In genomic region chr2:16095483-16095882, GRCh38 we compare ENCODE assay signal across 4 cellular contexts.
DNase-seq lines count a peak whose midpoint lies in the region; TF ChIP-seq lines count a peak whose summit lies in the region.
"Not testable (repeated sequence)": the region's sequence is repeated elsewhere in the genome, so short reads cannot be mapped to it uniquely, and the experiment has no call there.

No MANE protein-coding gene starts in this region.

- H3K4me1 ChIP-seq in BLaER1 (peaks cover 21% of the 10 kb centered on the region), Caco-2 (peaks cover 50% of the 10 kb centered on the region), hepatocyte (ENCODE audit: insufficient read depth) (peaks cover 18% of the 10 kb centered on the region)

- TF ChIP-seq CTCF in Caco-2 (IDR thresholded peaks at IDR 0.05; ENCODE audit: insufficient read depth in 1 of 2, low read depth in 1 of 2, low read length in 1 of 2, severe bottlenecking in 1 of 2, unreplicated experiment in 1 of 2); WERI-Rb-1 (IDR thresholded peaks at IDR 0.05; ENCODE audit: low read depth, low read length); hepatocyte (IDR thresholded peaks at IDR 0.05; ENCODE audit: poor library complexity): not testable (repeated sequence)

- H3K27me3 Mint-ChIP-seq in Caco-2 (ENCODE audit: insufficient read depth, unreplicated experiment) = not testable (repeated sequence)

- not testable (repeated sequence) for DNase-seq in Caco-2; WERI-Rb-1; hepatocyte (ENCODE audit: low spot score)

- H3K4me3 ChIP-seq in BLaER1; Caco-2 (ENCODE audit: low read depth, low read length); WERI-Rb-1 (ENCODE audit: low read depth, low read length); hepatocyte: not testable (repeated sequence)

- not testable (repeated sequence) for H2AFZ ChIP-seq in hepatocyte

- not testable (repeated sequence) for H3K9ac ChIP-seq in BLaER1

- POLR2A ChIA-PET in Caco-2 (lab: Charles Lee) = not testable (repeated sequence)

- H3K27me3 ChIP-seq in BLaER1; Caco-2 (replicated peaks; ENCODE audit: control insufficient read depth, insufficient read depth, low read length); WERI-Rb-1 (ENCODE audit: insufficient read depth, low read depth, severe bottlenecking); hepatocyte: not testable (repeated sequence)

- not testable (repeated sequence) for H3K9me3 Mint-ChIP-seq in Caco-2 (ENCODE audit: unreplicated experiment)

- 61% methylated on average over 1 of the region's 1 CpG for WGBS in hepatocyte (ENCODE audit: low lambda C conversion rate, missing lambda C conversion rate)

- BruUV-seq in Caco-2 (replicated peaks; lab: Mats Ljungman, UMichigan) = not testable (repeated sequence)

- CTCF ChIA-PET in Caco-2 (lab: Charles Lee) = not testable (repeated sequence)

- H3K9me2 ChIP-seq in hepatocyte (replicated peaks; ENCODE audit: insufficient read depth) = not testable (repeated sequence)

- H3K36me3 Mint-ChIP-seq in Caco-2 (ENCODE audit: insufficient read depth, unreplicated experiment) = not testable (repeated sequence)

- peaks cover 27% of the 10 kb centered on the region for H3K4me1 Mint-ChIP-seq in Caco-2 (ENCODE audit: low read depth, unreplicated experiment)

- intact Hi-C loops in Caco-2 (cut with micrococcal nuclease; ENCODE audit: unreplicated experiment) = loop anchor here (2.0 to 10.0 kb wide), 4 partner anchors 83 to 409 kb away; partner anchors contain the start of gene MYCN

- H3K27ac Mint-ChIP-seq in Caco-2 (ENCODE audit: unreplicated experiment) = peak overlapping the region; percentile 37

- H3K27ac ChIP-seq in BLaER1 = not testable (repeated sequence)
- H3K27ac ChIP-seq in WERI-Rb-1 = peak overlapping the region; percentile 68
- peak overlapping the region; percentile 81 for H3K27ac ChIP-seq in hepatocyte

- H4K20me1 ChIP-seq in BLaER1; hepatocyte (ENCODE audit: insufficient read depth, poor library complexity, severe bottlenecking): not testable (repeated sequence)

- H3K79me2 ChIP-seq in hepatocyte = not testable (repeated sequence)

- H3K4me2 ChIP-seq in BLaER1 = peak overlapping the region; percentile 63
- H3K4me2 ChIP-seq in hepatocyte = not testable (repeated sequence)

- H3K9me3 ChIP-seq in BLaER1; Caco-2; WERI-Rb-1 (ENCODE audit: severe bottlenecking); hepatocyte (ENCODE audit: low read depth): not testable (repeated sequence)

- H3K36me3 ChIP-seq in BLaER1; Caco-2 (ENCODE audit: control insufficient read depth, insufficient read depth, low read length); WERI-Rb-1; hepatocyte (replicated peaks; ENCODE audit: insufficient read depth, low read depth): not testable (repeated sequence)

- not testable (repeated sequence) for H3K4me3 Mint-ChIP-seq in Caco-2 (ENCODE audit: unreplicated experiment)
